Comparison of ENCODE assay signal across 15 cellular contexts in genomic region chr5:132916086-132916485, GRCh38. TPM values are rescaled to one million over a fixed set of nuclear protein-coding genes. Genes with fewer than 3 reads are reported as not detected.
DNase-seq lines count a peak whose midpoint lies in the region; ATAC-seq, FAIRE-seq and TF ChIP-seq lines count a peak whose summit lies in the region.
"Had no signal": no experiment of that assay in that cellular context is flagged by ENCODE, and none has a peak within 500 bp of the region (broad histone marks: within the 10 kb centered on the region; RNA-seq: fewer than 3 reads in every experiment).

No MANE protein-coding gene starts in this region.

- no peak for ATAC-seq in stimulated activated naive CD8-positive, alpha-beta T cell treated with anti-CD3 and anti-CD28 coated beads, Interleukin-15, amount 100 ng/mL, for 72 hours
- ATAC-seq in foreskin keratinocyte, result no peak

- H2BK120ac ChIP-seq in mesenchymal stem cell (ENCODE audit: low read depth, low read length), result no peak overlapping the region

- H3K4me1 Mint-ChIP-seq in stimulated activated naive CD8-positive, alpha-beta T cell treated with anti-CD3 and anti-CD28 coated beads, Interleukin-15, Interleukin-2, amounts not matched to agents 100 ng/mL and 50 ng/mL, for 24 hours (ENCODE audit: low read depth), result peaks cover 3% of the 10 kb centered on the region
- no peaks in the 10 kb centered on the region for H3K4me1 Mint-ChIP-seq in stimulated activated naive CD8-positive, alpha-beta T cell treated with anti-CD3 and anti-CD28 coated beads, Interleukin-15, amount 100 ng/mL, for 72 hours
- H3K4me1 Mint-ChIP-seq in astrocyte (ENCODE audit: low read depth, unreplicated experiment), result peaks cover 3% of the 10 kb centered on the region

- no peaks in the 10 kb centered on the region for H3K27me3 Mint-ChIP-seq in stimulated activated naive CD8-positive, alpha-beta T cell treated with anti-CD3 and anti-CD28 coated beads, Interleukin-15, Interleukin-2, amounts not matched to agents 100 ng/mL and 50 ng/mL, for 24 hours
- no peaks in the 10 kb centered on the region for H3K27me3 Mint-ChIP-seq in stimulated activated naive CD8-positive, alpha-beta T cell treated with anti-CD3 and anti-CD28 coated beads, Interleukin-15, amount 100 ng/mL, for 72 hours
- H3K27me3 Mint-ChIP-seq in astrocyte (ENCODE audit: low read depth, unreplicated experiment), result no peaks in the 10 kb centered on the region

- peaks cover 29% of the 10 kb centered on the region for H3K36me3 Mint-ChIP-seq in stimulated activated naive CD8-positive, alpha-beta T cell treated with anti-CD3 and anti-CD28 coated beads, Interleukin-15, Interleukin-2, amounts not matched to agents 100 ng/mL and 50 ng/mL, for 24 hours (ENCODE audit: low read depth)
- H3K36me3 Mint-ChIP-seq in astrocyte (ENCODE audit: low read depth, unreplicated experiment), result peaks cover 13% of the 10 kb centered on the region

- no peak overlapping the region for H3K4me3 ChIP-seq in astrocyte (ENCODE audit: insufficient read depth, low read depth, low read length)
- H3K4me3 ChIP-seq in mesenchymal stem cell (ENCODE audit: insufficient read depth in 1 of 2, low read depth in 1 of 2, low read length in 2 of 2), result no peak overlapping the region
- H3K4me3 ChIP-seq: BLaER1, PC-9, SJSA1 had no signal

- H3K4ac ChIP-seq in mesenchymal stem cell (ENCODE audit: low read depth in 1 of 2, low read length in 2 of 2), result no peak overlapping the region

- no peak for TF ChIP-seq CTCF in astrocyte (IDR thresholded peaks at IDR 0.05; ENCODE audit: insufficient read depth, low read depth, low read length)
- no peak for TF ChIP-seq CTCF in foreskin keratinocyte (conservative IDR thresholded peaks at IDR 0.05)

- H3K9ac ChIP-seq in astrocyte (ENCODE audit: low read length) (no peak overlapping the region), mesenchymal stem cell (ENCODE audit: low read length) (no peak overlapping the region)
- H3K9ac ChIP-seq: BLaER1 had no signal

- H3K4me2 ChIP-seq in astrocyte (ENCODE audit: low read length) (no peak overlapping the region), mesenchymal stem cell (ENCODE audit: low read length, poor library complexity, severe bottlenecking) (no peak overlapping the region)
- H3K4me2 ChIP-seq: BLaER1, PC-9 had no signal

- POLR2A ChIA-PET in HEK293T (lab: Yijun Ruan, JAX), result no interaction called here

- H3K36me3 ChIP-seq in astrocyte (ENCODE audit: insufficient read depth, low read length) (peaks cover 26% of the 10 kb centered on the region), mesenchymal stem cell (ENCODE audit: control insufficient read depth in 1 of 2, insufficient read depth in 2 of 2, low read depth in 1 of 2, low read length in 2 of 2) (peaks cover 35 to 70% of the 10 kb centered on the region in 2 experiments)

- H2BK5ac ChIP-seq in mesenchymal stem cell (ENCODE audit: low read depth, low read length, poor library complexity, severe bottlenecking), result no peak overlapping the region

- no peaks in the 10 kb centered on the region for H3K9me3 ChIP-seq in astrocyte (ENCODE audit: insufficient read depth, low read depth, low read length)
- no peaks in the 10 kb centered on the region for H3K9me3 ChIP-seq in mesenchymal stem cell (ENCODE audit: control insufficient read depth, low read length)
- H3K9me3 ChIP-seq: BLaER1, SJSA1 had no signal

- H4K91ac ChIP-seq in mesenchymal stem cell (ENCODE audit: low read length), result no peak overlapping the region

- H2BK15ac ChIP-seq in mesenchymal stem cell (ENCODE audit: low read depth, poor library complexity, severe bottlenecking), result no peak overlapping the region

- H3K23ac ChIP-seq in mesenchymal stem cell (ENCODE audit: low read length in 2 of 2), result no peak overlapping the region

- no peak for DNase-seq in stimulated activated naive CD8-positive, alpha-beta T cell treated with anti-CD3 and anti-CD28 coated beads, Interleukin-15, amount 100 ng/mL, for 72 hours
- DNase-seq in astrocyte (ENCODE audit: low read depth), result no peak
- DNase-seq in foreskin keratinocyte, result no peak
- no peak for DNase-seq in GDM1 (lab: John Stamatoyannopoulos, UW)
- DNase-seq in HEK293T (ENCODE audit: extremely low spot score), result no peak
- DNase-seq in mesenchymal stem cell, result no peak
- no peak for DNase-seq in NCI-H524 (lab: John Stamatoyannopoulos, UW)
- DNase-seq: NCI-H1436, NCI-H2029, NCI-H2171, NCI-H774, PC-9 had no signal

- H3K14ac ChIP-seq in mesenchymal stem cell (ENCODE audit: low read length in 2 of 2), result no peak overlapping the region

- no peak overlapping the region for H2AFZ ChIP-seq in astrocyte (ENCODE audit: low read depth, low read length)
- H2AFZ ChIP-seq in mesenchymal stem cell (ENCODE audit: low read depth, low read length), result no peak overlapping the region
- H2AFZ ChIP-seq: PC-9 had no signal

- H3K27me3 ChIP-seq in astrocyte (ENCODE audit: insufficient read depth, low read length), result no peaks in the 10 kb centered on the region
- H3K27me3 ChIP-seq in foreskin keratinocyte, result no peaks in the 10 kb centered on the region
- no peaks in the 10 kb centered on the region for H3K27me3 ChIP-seq in mesenchymal stem cell (ENCODE audit: control insufficient read depth in 1 of 2, insufficient read depth in 1 of 2, low read length in 2 of 2)
- H3K27me3 ChIP-seq: BLaER1, SJSA1 had no signal

- no peak overlapping the region for H3K18ac ChIP-seq in mesenchymal stem cell (ENCODE audit: low read depth in 1 of 2, low read length in 2 of 2)

- CTCF ChIA-PET in HEK293T (lab: Yijun Ruan, JAX), result no interaction called here

- peaks cover 70% of the 10 kb centered on the region for H4K20me1 ChIP-seq in astrocyte (ENCODE audit: insufficient read depth, low read length)

- H3K79me1 ChIP-seq in mesenchymal stem cell (replicated peaks; ENCODE audit: low read length, poor library complexity, severe bottlenecking), result peaks cover 4% of the 10 kb centered on the region

- H3K9me3 Mint-ChIP-seq in stimulated activated naive CD8-positive, alpha-beta T cell treated with anti-CD3 and anti-CD28 coated beads, Interleukin-15, Interleukin-2, amounts not matched to agents 100 ng/mL and 50 ng/mL, for 24 hours, result no peaks in the 10 kb centered on the region
- H3K9me3 Mint-ChIP-seq in stimulated activated naive CD8-positive, alpha-beta T cell treated with anti-CD3 and anti-CD28 coated beads, Interleukin-15, amount 100 ng/mL, for 72 hours, result no peaks in the 10 kb centered on the region
- H3K9me3 Mint-ChIP-seq in astrocyte (ENCODE audit: unreplicated experiment), result no peaks in the 10 kb centered on the region

- peaks cover 91% of the 10 kb centered on the region for H3K79me2 ChIP-seq in astrocyte (ENCODE audit: insufficient read depth, low read length)

- FAIRE-seq in astrocyte (lab: Jason Lieb, UNC), result no peak

- no peak overlapping the region for H3K27ac ChIP-seq in astrocyte (ENCODE audit: low read depth, low read length)
- peak overlapping the region; percentile 35 for H3K27ac ChIP-seq in foreskin keratinocyte
- no peak overlapping the region for H3K27ac ChIP-seq in mesenchymal stem cell (ENCODE audit: low read length, poor library complexity, severe bottlenecking)
- H3K27ac ChIP-seq: BLaER1, PC-9, SJSA1 had no signal

- H3K4me1 ChIP-seq in astrocyte (ENCODE audit: insufficient read depth, low read length) (no peaks in the 10 kb centered on the region), foreskin keratinocyte (peaks cover 4% of the 10 kb centered on the region), mesenchymal stem cell (ENCODE audit: control insufficient read depth, insufficient read depth, low read depth, low read length) (no peaks in the 10 kb centered on the region)
- H3K4me1 ChIP-seq: BLaER1, SJSA1 had no signal

- peak overlapping the region; percentile 1 for H3K27ac Mint-ChIP-seq in stimulated activated naive CD8-positive, alpha-beta T cell treated with anti-CD3 and anti-CD28 coated beads, Interleukin-15, Interleukin-2, amounts not matched to agents 100 ng/mL and 50 ng/mL, for 24 hours
- no peak overlapping the region for H3K27ac Mint-ChIP-seq in stimulated activated naive CD8-positive, alpha-beta T cell treated with anti-CD3 and anti-CD28 coated beads, Interleukin-15, amount 100 ng/mL, for 72 hours
- peak overlapping the region; percentile 13 for H3K27ac Mint-ChIP-seq in astrocyte (ENCODE audit: unreplicated experiment)

- no peak overlapping the region for H4K8ac ChIP-seq in mesenchymal stem cell (ENCODE audit: low read length)

- WGBS in mesenchymal stem cell, result 98% methylated on average over 2 of the region's 3 CpGs

- H2AK5ac ChIP-seq in mesenchymal stem cell (ENCODE audit: low read length, severe bottlenecking), result no peak overlapping the region

- H2BK12ac ChIP-seq in mesenchymal stem cell (ENCODE audit: low read length in 2 of 2), result no peak overlapping the region

- no peak overlapping the region for H3K4me3 Mint-ChIP-seq in stimulated activated naive CD8-positive, alpha-beta T cell treated with anti-CD3 and anti-CD28 coated beads, Interleukin-15, Interleukin-2, amounts not matched to agents 100 ng/mL and 50 ng/mL, for 24 hours
- no peak overlapping the region for H3K4me3 Mint-ChIP-seq in stimulated activated naive CD8-positive, alpha-beta T cell treated with anti-CD3 and anti-CD28 coated beads, Interleukin-15, amount 100 ng/mL, for 72 hours
- no peak overlapping the region for H3K4me3 Mint-ChIP-seq in astrocyte (ENCODE audit: unreplicated experiment)

TF ChIP-seq in HEK293T, 16 proteins besides CTCF, POLR2A, EP300 and RAD21 (continues in another document):
- TF ChIP-seq L3MBTL2 (conservative IDR thresholded peaks at IDR 0.05), result no peak
- no peak for TF ChIP-seq LEF1 (IDR thresholded peaks at IDR 0.05; ENCODE audit: borderline replicate concordance)
- no peak for TF ChIP-seq ZNF384 (IDR thresholded peaks at IDR 0.05)
- no peak for TF ChIP-seq FOXK2 (IDR thresholded peaks at IDR 0.05)
- TF ChIP-seq SUZ12 (IDR thresholded peaks at IDR 0.05), result no peak
- no peak for TF ChIP-seq FOXA1 (IDR thresholded peaks at IDR 0.05)
- no peak for TF ChIP-seq SP1 (IDR thresholded peaks at IDR 0.05)
- no peak for TF ChIP-seq ARNT (IDR thresholded peaks at IDR 0.05)
- no peak for TF ChIP-seq TARDBP (IDR thresholded peaks at IDR 0.05)

RNA-seq across cellular contexts. Expression of gene LEAP2, which starts 42.6 kb away (rescaled TPM):
- total RNA-seq in astrocyte (0.27 and 0.31 TPM in 2 replicates), foreskin keratinocyte (0.63 and 0.71 TPM in 2 replicates)
- 0.55 and 0.85 TPM in 2 replicates for polyA plus RNA-seq in foreskin keratinocyte
- 0.22 TPM for polyA plus RNA-seq in mesenchymal stem cell (2013, experiment 1 of 2)
- polyA plus RNA-seq in mesenchymal stem cell (2013, experiment 2 of 2), result 0.15 TPM

RNA-seq across cellular contexts. Expression of gene AFF4, which starts 47.3 kb away (rescaled TPM):
- total RNA-seq in astrocyte, result 154 and 163 TPM in 2 replicates
- 52.0 and 58.0 TPM in 2 replicates for total RNA-seq in foreskin keratinocyte
- 6.4 and 6.9 TPM in 2 replicates for polyA plus RNA-seq in foreskin keratinocyte
- 47.7 TPM for polyA plus RNA-seq in mesenchymal stem cell (2013, experiment 1 of 2)
- 46.6 TPM for polyA plus RNA-seq in mesenchymal stem cell (2013, experiment 2 of 2)

RNA-seq across cellular contexts. Expression of gene UQCRQ, which starts 49.6 kb away (rescaled TPM):
- total RNA-seq in astrocyte, result 382 and 409 TPM in 2 replicates
- total RNA-seq in foreskin keratinocyte, result 369 and 412 TPM in 2 replicates
- polyA plus RNA-seq in foreskin keratinocyte, result 557 and 587 TPM in 2 replicates
- polyA plus RNA-seq in mesenchymal stem cell (2013, experiment 1 of 2), result 773 TPM
- 885 TPM for polyA plus RNA-seq in mesenchymal stem cell (2013, experiment 2 of 2)

RNA-seq across cellular contexts. Expression of gene GDF9, which starts 49.8 kb away (rescaled TPM):
- 0.34 and 0.46 TPM in 2 replicates for total RNA-seq in astrocyte
- 0.11 and 0.14 TPM in 2 replicates for total RNA-seq in foreskin keratinocyte
- polyA plus RNA-seq in foreskin keratinocyte, result 0.03 and 0.08 TPM in 2 replicates
- 0.01 TPM for polyA plus RNA-seq in mesenchymal stem cell (2013, experiment 1 of 2)
- 0.08 TPM for polyA plus RNA-seq in mesenchymal stem cell (2013, experiment 2 of 2)

Comparison
In these comparisons a context has a peak if more than half of its experiments do, and no peak if none do; other contexts are left out.
1. H3K27ac Mint-ChIP-seq: peak in stimulated activated naive CD8-positive, alpha-beta T cell treated with anti-CD3 and anti-CD28 coated beads, Interleukin-15, Interleukin-2, amounts not matched to agents 100 ng/mL and 50 ng/mL, for 24 hours (single experiment) and astrocyte (single experiment); none in stimulated activated naive CD8-positive, alpha-beta T cell treated with anti-CD3 and anti-CD28 coated beads, Interleukin-15, amount 100 ng/mL, for 72 hours (0 of 2).